ENCODE assay signal across 9 cellular contexts in genomic region chr18:61322265-61322873, GRCh38. TPM values are rescaled to one million over a fixed set of nuclear protein-coding genes. Genes with fewer than 3 reads are reported as not detected.
DNase-seq lines count a peak whose midpoint lies in the region; ATAC-seq, FAIRE-seq and TF ChIP-seq lines count a peak whose summit lies in the region.
"Had no signal": no experiment of that assay in that cellular context is flagged by ENCODE, and none has a peak within 500 bp of the region (broad histone marks: within the 10 kb centered on the region; RNA-seq: fewer than 3 reads in every experiment).

No MANE protein-coding gene starts in this region.

- intact Hi-C loops in CD14-positive monocyte (cut with micrococcal nuclease): no loop called here
- intact Hi-C loops in posterior vena cava (cut with DNase I): no loop called here

- CTCF ChIA-PET in activated CD4-positive, alpha-beta T cell treated with anti-CD3 and anti-CD28 coated beads, Interleukin-2, amount 10 ng/mL, durations not matched to agents 7 days and 5 days (lab: Charles Lee): no interaction called here

- no peak for FAIRE-seq in frontal cortex (lab: Jason Lieb, UNC)

- H3K36me3 Mint-ChIP-seq in CD14-positive monocyte: no peaks in the 10 kb centered on the region
- no peaks in the 10 kb centered on the region for H3K36me3 Mint-ChIP-seq in activated CD4-positive, alpha-beta T cell treated with anti-CD3 and anti-CD28 coated beads, Interleukin-2, amount 10 ng/mL, durations not matched to agents 7 days and 5 days (ENCODE audit: low read depth)

- H3K9me3 Mint-ChIP-seq in CD14-positive monocyte: peaks cover 0 to 3% (median 0%) of the 10 kb centered on the region in 7 donors
- H3K9me3 Mint-ChIP-seq in activated CD4-positive, alpha-beta T cell treated with anti-CD3 and anti-CD28 coated beads, Interleukin-2, amount 10 ng/mL, durations not matched to agents 7 days and 5 days: no peaks in the 10 kb centered on the region

- no peaks in the 10 kb centered on the region for H3K4me1 Mint-ChIP-seq in CD14-positive monocyte
- H3K4me1 Mint-ChIP-seq in activated CD4-positive, alpha-beta T cell treated with anti-CD3 and anti-CD28 coated beads, Interleukin-2, amount 10 ng/mL, durations not matched to agents 7 days and 5 days: no peaks in the 10 kb centered on the region

- H3K27me3 Mint-ChIP-seq in CD14-positive monocyte (ENCODE audit: low read depth in 3 of 3): peaks cover 0 to 2% (median 0%) of the 10 kb centered on the region in 3 donors
- no peaks in the 10 kb centered on the region for H3K27me3 Mint-ChIP-seq in activated CD4-positive, alpha-beta T cell treated with anti-CD3 and anti-CD28 coated beads, Interleukin-2, amount 10 ng/mL, durations not matched to agents 7 days and 5 days

- DNase-seq in CD14-positive monocyte (ENCODE audit: low spot score) (no peak), NCI-H2081 treated with DMSO at 0.1 percent for 48 hours (lab: John Stamatoyannopoulos, UW) (peak; percentile 21), frontal cortex (ENCODE audit: low spot score in 2 of 2) (peak; percentile 51 to 52), posterior vena cava (ENCODE audit: low spot score) (peak; percentile 84), mesenteric fat pad (ENCODE audit: low spot score) (no peak)
- DNase-seq in activated CD4-positive, alpha-beta T cell treated with anti-CD3 and anti-CD28 coated beads, Interleukin-2, amount 10 ng/mL, durations not matched to agents 7 days and 5 days: peak; percentile 38

- H3K4me3 Mint-ChIP-seq in CD14-positive monocyte: no peak overlapping the region
- H3K4me3 Mint-ChIP-seq in activated CD4-positive, alpha-beta T cell treated with anti-CD3 and anti-CD28 coated beads, Interleukin-2, amount 10 ng/mL, durations not matched to agents 7 days and 5 days: no peak overlapping the region

- ATAC-seq in GM18868 (IDR thresholded peaks at IDR 0.05; ENCODE audit: unreplicated experiment): peak; percentile 97
- peak; percentile 98 for ATAC-seq in HG02981 (IDR thresholded peaks at IDR 0.05; ENCODE audit: unreplicated experiment)

- TF ChIP-seq CTCF in CD14-positive monocyte (IDR thresholded peaks at IDR 0.05): peak; percentile 51

- POLR2A ChIA-PET in activated CD4-positive, alpha-beta T cell treated with anti-CD3 and anti-CD28 coated beads, Interleukin-2, amount 10 ng/mL, durations not matched to agents 7 days and 5 days (lab: Charles Lee): no interaction called here

- no peak overlapping the region for H3K27ac Mint-ChIP-seq in CD14-positive monocyte
- no peak overlapping the region for H3K27ac Mint-ChIP-seq in activated CD4-positive, alpha-beta T cell treated with anti-CD3 and anti-CD28 coated beads, Interleukin-2, amount 10 ng/mL, durations not matched to agents 7 days and 5 days

RNA-seq across cellular contexts. Expression of gene CDH20, which starts 10.9 kb away (rescaled TPM):
- not detected for polyA plus RNA-seq in CD14-positive monocyte
- total RNA-seq in activated CD4-positive, alpha-beta T cell treated with anti-CD3 and anti-CD28 coated beads, Interleukin-2, amount 10 ng/mL, durations not matched to agents 7 days and 5 days: not detected
- total RNA-seq in frontal cortex: 6.9 TPM
- total RNA-seq in posterior vena cava: under 1 TPM; 0.38 to 0.88 TPM
- total RNA-seq in mesenteric fat pad: 0.74 TPM
- total RNA-seq: T-helper 1 cell treated with Interleukin-12 subunit alpha and Interleukin-12 subunit beta and Interleukin-4 antibody, amounts not matched to agents 30 ng/mL and 1 ng/mL, for 36 hours had no signal

Comparison
In these comparisons a context has a peak if more than half of its experiments do, and no peak if none do; other contexts are left out.
1. DNase-seq: peak in NCI-H2081 treated with DMSO at 0.1 percent for 48 hours (single experiment), activated CD4-positive, alpha-beta T cell treated with anti-CD3 and anti-CD28 coated beads, Interleukin-2, amount 10 ng/mL, durations not matched to agents 7 days and 5 days (single experiment), frontal cortex (2 of 2) and posterior vena cava (single experiment); none in CD14-positive monocyte (single experiment) and mesenteric fat pad (single experiment).